Comparison of ENCODE assay signal across 19 cellular contexts in the genomic region with DNA sequence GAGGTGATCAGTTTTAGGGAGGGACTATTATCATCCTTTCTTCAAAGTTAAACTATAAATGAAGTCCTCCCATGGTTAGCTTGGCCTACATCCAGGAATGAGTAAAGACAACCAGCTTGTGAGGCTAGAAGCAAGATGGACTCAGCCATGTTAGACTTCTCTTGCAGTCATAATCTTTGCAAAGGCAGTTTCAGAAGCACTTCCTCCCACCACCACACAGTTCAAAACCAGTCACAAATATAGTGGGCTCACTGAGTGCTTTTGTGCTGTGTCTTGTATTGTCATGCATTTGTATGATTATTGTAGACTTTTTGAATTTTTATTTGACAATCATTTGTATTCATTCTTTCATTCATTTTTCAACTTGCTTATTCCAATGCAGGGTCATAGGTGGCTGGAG.
A peak's percentile ranks its signal among the peaks of the same experiment; 100 is the strongest.
DNase-seq lines count a peak whose midpoint lies in the region; ATAC-seq, FAIRE-seq and TF ChIP-seq lines count a peak whose summit lies in the region.
"Had no signal": no experiment of that assay in that cellular context is flagged by ENCODE, and none has a peak within 500 bp of the region (broad histone marks: within the 10 kb centered on the region; RNA-seq: fewer than 3 reads in every experiment).

No MANE protein-coding gene starts in this region.

- H3K36me3 Mint-ChIP-seq in endothelial cell (ENCODE audit: low read depth, unreplicated experiment): no peaks in the 10 kb centered on the region
- H3K36me3 Mint-ChIP-seq: CD4-positive, alpha-beta memory T cell had no signal

- TF ChIP-seq RAD21 in A549 (conservative IDR thresholded peaks at IDR 0.05 in 1 of 2, IDR thresholded peaks at IDR 0.05 in 1 of 2): no peak

- CTCF ChIA-PET in A549 (lab: Yijun Ruan, JAX): no interaction called here

- peak overlapping the region in 1 of 2 experiments; percentile 68; a peak in 3 of 6 replicates for H3K27ac ChIP-seq in A549
- H3K27ac ChIP-seq: C4-2B had no signal

- FAIRE-seq in A549 (lab: Jason Lieb, UNC) (peak; percentile 92), GM12891 (lab: Jason Lieb, UNC) (no peak)
- FAIRE-seq: A204.1, GM19239, K562 had no signal

- peak overlapping the region; percentile 99 for H3K27ac Mint-ChIP-seq in endothelial cell (ENCODE audit: unreplicated experiment)
- H3K27ac Mint-ChIP-seq: CD4-positive, alpha-beta memory T cell; HFFc6 had no signal

- H3K27me3 Mint-ChIP-seq in endothelial cell (ENCODE audit: unreplicated experiment): no peaks in the 10 kb centered on the region
- H3K27me3 Mint-ChIP-seq: CD4-positive, alpha-beta memory T cell had no signal

- no peak for ATAC-seq in A549
- peak; percentile 51 for ATAC-seq in GM19351 (IDR thresholded peaks at IDR 0.05; ENCODE audit: unreplicated experiment)
- ATAC-seq in HG02938 (IDR thresholded peaks at IDR 0.05; ENCODE audit: unreplicated experiment): no peak
- ATAC-seq: K562 had no signal

- H3K4me1 Mint-ChIP-seq in endothelial cell (ENCODE audit: unreplicated experiment): peaks cover 27% of the 10 kb centered on the region
- H3K4me1 Mint-ChIP-seq: CD4-positive, alpha-beta memory T cell had no signal

- H3K4me1 ChIP-seq in A549: peaks cover 22% of the 10 kb centered on the region; the same call in 2 of the 3 replicates
- H3K4me1 ChIP-seq: BE2C had no signal

- TF ChIP-seq CTCF in A549 (IDR thresholded peaks at IDR 0.05) (no peak), endothelial cell (IDR thresholded peaks at IDR 0.05; ENCODE audit: unreplicated experiment) (no peak)

- POLR2A ChIA-PET in A549 (lab: Yijun Ruan, JAX): no interaction called here

- no peak for TF ChIP-seq EP300 in A549 (IDR thresholded peaks at IDR 0.05)

- no peak for DNase-seq in A549 (ENCODE audit: low read depth in 1 of 2, low spot score in 1 of 2)
- DNase-seq in GM12891 (ENCODE audit: insufficient read length, low spot score): no peak
- no peak for DNase-seq in endothelial cell (ENCODE audit: low spot score)
- no peak for DNase-seq in effector CD4-positive, alpha-beta T cell
- no peak for DNase-seq in A172 (ENCODE audit: low spot score)
- DNase-seq: BE2C; CD4-positive, alpha-beta memory T cell; COR-L47; DND-41; GDM1; HCEC 1CT; HFFc6; Karpas-422 had no signal

- H3K4me2 ChIP-seq in A549: no peak overlapping the region

- no peak overlapping the region for H3K4me3 ChIP-seq in A549
- H3K4me3 ChIP-seq: K562 had no signal

- TF ChIP-seq POLR2A in A549 (IDR thresholded peaks at IDR 0.05; ENCODE audit: low read length) (no peak), GM12891 (IDR thresholded peaks at IDR 0.05; ENCODE audit: low read depth, low read length) (no peak)

- no peak overlapping the region for H3K4me3 Mint-ChIP-seq in endothelial cell (ENCODE audit: unreplicated experiment)
- H3K4me3 Mint-ChIP-seq: CD4-positive, alpha-beta memory T cell; HFFc6 had no signal

- H3K9me3 Mint-ChIP-seq in endothelial cell (ENCODE audit: unreplicated experiment): no peaks in the 10 kb centered on the region
- H3K9me3 Mint-ChIP-seq: HFFc6 had no signal

- peaks cover 7% of the 10 kb centered on the region; the same call in 2 of the 3 replicates for H3K9me3 ChIP-seq in A549
- H3K9me3 ChIP-seq: BE2C had no signal

TF ChIP-seq in A549, 52 proteins besides CTCF, POLR2A, EP300 and RAD21:
- TF ChIP-seq, protein P1, sequence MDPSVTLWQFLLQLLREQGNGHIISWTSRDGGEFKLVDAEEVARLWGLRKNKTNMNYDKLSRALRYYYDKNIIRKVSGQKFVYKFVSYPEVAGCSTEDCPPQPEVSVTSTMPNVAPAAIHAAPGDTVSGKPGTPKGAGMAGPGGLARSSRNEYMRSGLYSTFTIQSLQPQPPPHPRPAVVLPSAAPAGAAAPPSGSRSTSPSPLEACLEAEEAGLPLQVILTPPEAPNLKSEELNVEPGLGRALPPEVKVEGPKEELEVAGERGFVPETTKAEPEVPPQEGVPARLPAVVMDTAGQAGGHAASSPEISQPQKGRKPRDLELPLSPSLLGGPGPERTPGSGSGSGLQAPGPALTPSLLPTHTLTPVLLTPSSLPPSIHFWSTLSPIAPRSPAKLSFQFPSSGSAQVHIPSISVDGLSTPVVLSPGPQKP (IDR thresholded peaks at IDR 0.05; ENCODE audit: low read depth, low read length): no peak
- TF ChIP-seq RNF2 (IDR thresholded peaks at IDR 0.05; ENCODE audit: borderline replicate concordance, low read depth) (no peak), CHD2 (IDR thresholded peaks at IDR 0.05; ENCODE audit: low read length, partially characterized antibody) (no peak), MAFK (IDR thresholded peaks at IDR 0.05; ENCODE audit: partially characterized antibody) (no peak)
TF ChIP-seq in A549: peak in this region for 0.

TF ChIP-seq in GM12891, 5 proteins besides CTCF, POLR2A, EP300 and RAD21:
- TF ChIP-seq PAX5 (IDR thresholded peaks at IDR 0.05; ENCODE audit: insufficient read depth, low read length, severe bottlenecking): no peak
- TF ChIP-seq TAF1 (IDR thresholded peaks at IDR 0.05; ENCODE audit: low read depth, low read length): no peak
- TF ChIP-seq POU2F2 (IDR thresholded peaks at IDR 0.05; ENCODE audit: low read depth, low read length): no peak
- TF ChIP-seq POLR2AphosphoS5 (IDR thresholded peaks at IDR 0.05; ENCODE audit: low read depth, low read length): no peak
- peak; percentile 17; the same call in 1 of the 2 replicates for TF ChIP-seq SPI1 (IDR thresholded peaks at IDR 0.05; ENCODE audit: low read depth, low read length)
TF ChIP-seq in GM12891: peak in this region for 1.
